In the genomic region with DNA sequence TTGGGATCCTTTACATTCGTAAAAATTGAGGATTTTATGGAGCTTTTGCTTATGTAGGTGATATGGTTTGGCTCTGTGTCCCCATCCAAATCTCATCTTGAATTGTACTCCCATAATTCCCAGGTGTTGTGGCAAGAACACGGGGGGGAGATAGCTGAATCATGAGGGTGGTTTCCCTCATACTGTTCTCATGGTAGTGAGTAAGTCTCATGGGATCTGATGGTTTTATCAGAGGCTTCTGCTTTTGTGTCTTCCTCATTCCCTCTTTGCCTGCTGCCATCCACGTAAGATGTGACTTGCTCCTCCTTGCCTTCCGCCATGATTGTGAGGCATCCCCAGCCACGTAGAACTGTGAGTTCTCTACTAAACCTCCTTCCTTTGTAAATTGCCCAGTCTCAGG, we compare ENCODE assay signal across 7 cellular contexts. TPM values are rescaled to one million over a fixed set of nuclear protein-coding genes. Genes with fewer than 3 reads are reported as not detected.
"Had no signal": no experiment of that assay in that cellular context is flagged by ENCODE, and none has a peak within 500 bp of the region (broad histone marks: within the 10 kb centered on the region; RNA-seq: fewer than 3 reads in every experiment).

No MANE protein-coding gene starts in this region.

RNA-seq across cellular contexts. Expression of a gene that starts 5.1 kb away (rescaled TPM):
- total RNA-seq: OCI-LY7 had no signal

RNA-seq across cellular contexts. Expression of a gene that starts 16.7 kb away (rescaled TPM):
- total RNA-seq: HepG2, HT-29, IMR-90, OCI-LY7, PC-3, SK-MEL-5 had no signal
- polyA plus RNA-seq: HepG2, IMR-90, SK-N-SH had no signal
